Comparison of ENCODE assay signal across 15 cellular contexts in the genomic region with DNA sequence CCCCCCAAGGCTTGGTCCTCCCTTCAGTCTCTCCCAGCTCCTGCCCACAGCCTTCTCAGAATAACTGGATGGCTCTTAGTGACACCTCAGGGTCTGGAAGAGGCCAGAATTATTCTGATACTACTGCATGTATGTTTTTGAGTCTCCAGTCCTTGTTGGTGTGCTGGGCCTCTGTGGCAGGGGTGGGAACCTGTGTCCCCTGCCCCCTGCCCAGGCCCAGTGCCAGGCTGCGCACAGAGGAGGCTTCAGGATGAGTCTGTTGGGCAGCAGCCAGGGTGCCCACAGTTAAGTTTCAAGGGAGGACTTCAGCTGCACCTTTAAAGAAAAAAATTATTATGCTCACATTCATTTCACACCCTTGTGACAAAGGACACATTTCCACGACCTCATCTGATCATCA.
DNase-seq lines count a peak whose midpoint lies in the region; ATAC-seq and TF ChIP-seq lines count a peak whose summit lies in the region.
"Had no signal": no experiment of that assay in that cellular context is flagged by ENCODE, and none has a peak within 500 bp of the region (broad histone marks: within the 10 kb centered on the region; RNA-seq: fewer than 3 reads in every experiment).

No MANE protein-coding gene starts in this region.

- H3K9me3 ChIP-seq in cardiac muscle cell (ENCODE audit: low read depth) (no peaks in the 10 kb centered on the region), heart left ventricle (no peaks in the 10 kb centered on the region), stomach smooth muscle (ENCODE audit: control insufficient read depth in 2 of 2, low read length in 2 of 2) (peaks cover 0 to 4% of the 10 kb centered on the region in 2 donors)
- H3K9me3 ChIP-seq: BLaER1 treated with 17β-estradiol and CSF1 and Interleukin-3, amounts not matched to agents 10 nM and 100 nM had no signal

- H3K36me3 ChIP-seq in cardiac muscle cell = no peaks in the 10 kb centered on the region
- no peaks in the 10 kb centered on the region for H3K36me3 ChIP-seq in heart left ventricle
- H3K36me3 ChIP-seq in stomach smooth muscle (ENCODE audit: control insufficient read depth in 2 of 2, insufficient read depth in 2 of 2, low read length in 2 of 2) = no peaks in the 10 kb centered on the region
- H3K36me3 ChIP-seq: BLaER1 treated with 17β-estradiol and CSF1 and Interleukin-3, amounts not matched to agents 10 nM and 100 nM had no signal

- intact Hi-C loops in heart left ventricle (cut with DNase I) = no loop called here

- TF ChIP-seq POLR2A in heart left ventricle (IDR thresholded peaks at IDR 0.05) (no peak), GM18505 (IDR thresholded peaks at IDR 0.05; ENCODE audit: borderline replicate concordance, extremely low read depth, insufficient read depth, insufficient read length) (no peak)

- no peak overlapping the region for H3K4me3 ChIP-seq in cardiac muscle cell
- H3K4me3 ChIP-seq in heart left ventricle = no peak overlapping the region
- no peak overlapping the region for H3K4me3 ChIP-seq in stomach smooth muscle (ENCODE audit: low read length in 2 of 2)
- H3K4me3 ChIP-seq: BLaER1 treated with 17β-estradiol and CSF1 and Interleukin-3, amounts not matched to agents 10 nM and 100 nM had no signal

- H3K27ac ChIP-seq in cardiac muscle cell = peak overlapping the region; percentile 49
- peak overlapping the region in 1 of 12 donors; percentile 54 for H3K27ac ChIP-seq in heart left ventricle
- H3K27ac ChIP-seq in stomach smooth muscle (ENCODE audit: low read length) = peak overlapping the region; percentile 46
- H3K27ac ChIP-seq: BLaER1 treated with 17β-estradiol and CSF1 and Interleukin-3, amounts not matched to agents 10 nM and 100 nM had no signal

- CTCF ChIA-PET in T-cell (lab: Charles Lee) = no interaction called here

- DNase-seq in cardiac muscle cell (ENCODE audit: low read depth in 1 of 2, low spot score in 1 of 2) (no peak), heart left ventricle (no peak), osteocyte (ENCODE audit: extremely low spot score, unreplicated experiment) (no peak), T-cell (no peak), left lobe of liver (ENCODE audit: low spot score) (no peak)
- DNase-seq: 8988T; Calu3; CD8-positive, alpha-beta T cell; DMS79 treated with DMSO at 0.1 percent for 48 hours; GF-D8; H9 had no signal

- H3K36me3 Mint-ChIP-seq in osteocyte (ENCODE audit: unreplicated experiment) (peaks cover 24% of the 10 kb centered on the region), T-cell (no peaks in the 10 kb centered on the region)
- H3K36me3 Mint-ChIP-seq: CD8-positive, alpha-beta T cell had no signal

- no peaks in the 10 kb centered on the region for H3K27me3 ChIP-seq in cardiac muscle cell
- H3K27me3 ChIP-seq in heart left ventricle = no peaks in the 10 kb centered on the region
- no peaks in the 10 kb centered on the region for H3K27me3 ChIP-seq in stomach smooth muscle (ENCODE audit: control insufficient read depth in 1 of 2, insufficient read depth in 2 of 2, low read length in 2 of 2)
- H3K27me3 ChIP-seq: BLaER1 treated with 17β-estradiol and CSF1 and Interleukin-3, amounts not matched to agents 10 nM and 100 nM had no signal

- 71 to 90% (median 75%) methylated on average over 2 of the region's 2 CpGs for WGBS in heart left ventricle, 4 donors

- H3K4me3 Mint-ChIP-seq in osteocyte (ENCODE audit: unreplicated experiment) = no peak overlapping the region
- H3K4me3 Mint-ChIP-seq in T-cell = no peak overlapping the region
- H3K4me3 Mint-ChIP-seq: B cell; CD8-positive, alpha-beta T cell; H9 had no signal

- TF ChIP-seq CTCF in cardiac muscle cell (IDR thresholded peaks at IDR 0.05; ENCODE audit: low read depth, low read length) = no peak
- TF ChIP-seq CTCF in heart left ventricle (IDR thresholded peaks at IDR 0.05) = no peak
- TF ChIP-seq CTCF in osteocyte (IDR thresholded peaks at IDR 0.05) = no peak

- H3K27me3 Mint-ChIP-seq in osteocyte (ENCODE audit: unreplicated experiment) = no peaks in the 10 kb centered on the region
- H3K27me3 Mint-ChIP-seq in T-cell = peaks cover 0 to 10% of the 10 kb centered on the region in 2 donors

- H3K9me3 Mint-ChIP-seq in osteocyte (ENCODE audit: unreplicated experiment) (peaks cover 4% of the 10 kb centered on the region), T-cell (no peaks in the 10 kb centered on the region)
- H3K9me3 Mint-ChIP-seq: CD8-positive, alpha-beta T cell; H9 had no signal

- H3K27ac Mint-ChIP-seq in osteocyte (ENCODE audit: unreplicated experiment) (peak overlapping the region; percentile 54), T-cell (no peak overlapping the region)
- H3K27ac Mint-ChIP-seq: B cell; CD8-positive, alpha-beta T cell had no signal

- POLR2A ChIA-PET in T-cell (lab: Charles Lee) = no interaction called here

- H3K4me1 Mint-ChIP-seq in osteocyte (ENCODE audit: unreplicated experiment) = peaks cover 14% of the 10 kb centered on the region
- no peaks in the 10 kb centered on the region for H3K4me1 Mint-ChIP-seq in T-cell
- H3K4me1 Mint-ChIP-seq: B cell had no signal

- ATAC-seq in heart left ventricle (no peak), GM18505 (IDR thresholded peaks at IDR 0.05; ENCODE audit: unreplicated experiment) (no peak), T-cell (replicated peaks in 1 of 4) (no peak), left lobe of liver (no peak)
- ATAC-seq: CD8-positive, alpha-beta T cell had no signal

- no peak overlapping the region for H3K9ac ChIP-seq in stomach smooth muscle (ENCODE audit: low read length in 2 of 2)
- H3K9ac ChIP-seq: BLaER1 treated with 17β-estradiol and CSF1 and Interleukin-3, amounts not matched to agents 10 nM and 100 nM had no signal

- H3K4me1 ChIP-seq in cardiac muscle cell (ENCODE audit: low read depth) (peaks cover 6% of the 10 kb centered on the region), heart left ventricle (peaks cover under 1 to 60% (median 24%) of the 10 kb centered on the region in 12 donors), stomach smooth muscle (ENCODE audit: control insufficient read depth, insufficient read depth, low read length) (peaks cover 36% of the 10 kb centered on the region)
